Comparison of ENCODE assay signal across 17 cellular contexts in the genomic region with DNA sequence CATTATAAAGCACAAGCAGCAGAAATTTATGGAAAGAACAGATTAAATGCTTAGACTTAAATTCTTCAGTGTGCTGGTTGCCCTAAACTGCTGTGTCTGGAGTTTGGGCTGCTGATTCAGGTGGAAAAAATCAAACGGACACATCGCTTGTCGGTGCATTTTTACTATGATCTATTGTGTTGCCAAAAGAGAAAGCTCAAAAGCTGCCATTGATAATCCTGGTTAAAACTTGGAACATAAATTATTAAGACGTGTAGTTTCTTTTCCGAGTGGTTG.
A peak's percentile ranks its signal among the peaks of the same experiment; 100 is the strongest.
DNase-seq lines count a peak whose midpoint lies in the region; ATAC-seq, FAIRE-seq and TF ChIP-seq lines count a peak whose summit lies in the region.
"Had no signal": no experiment of that assay in that cellular context is flagged by ENCODE, and none has a peak within 500 bp of the region (broad histone marks: within the 10 kb centered on the region; RNA-seq: fewer than 3 reads in every experiment).

No MANE protein-coding gene starts in this region.

- H3K4me3 ChIP-seq in GM12878, result no peak overlapping the region
- H3K4me3 ChIP-seq in iPS-15b (ENCODE audit: low read depth, low read length), result peak overlapping the region; percentile 36
- no peak overlapping the region for H3K4me3 ChIP-seq in skeletal muscle satellite cell (ENCODE audit: low read length)

- no peak for TF ChIP-seq EP300 in GM12878 (IDR thresholded peaks at IDR 0.05; ENCODE audit: borderline replicate concordance in 1 of 2, control insufficient read depth in 1 of 2, low read depth in 2 of 2, low read length in 2 of 2)

- H3K4me1 ChIP-seq in ES-I3 (ENCODE audit: insufficient read depth, low read length) (peaks cover 3% of the 10 kb centered on the region; the same call in 1 of the 2 replicates), GM12878 (ENCODE audit: control insufficient read depth, insufficient read depth, low read length) (no peaks in the 10 kb centered on the region), iPS-15b (ENCODE audit: control insufficient read depth, insufficient read depth, low read length) (no peaks in the 10 kb centered on the region), skeletal muscle satellite cell (ENCODE audit: control insufficient read depth, insufficient read depth, low read length) (no peaks in the 10 kb centered on the region)
- H3K4me1 ChIP-seq: BE2C, left lung had no signal

- TSS peak; percentile 45 for BruUV-seq in GM12878 (replicated peaks; lab: Mats Ljungman, UMichigan)

- H3K4me3 Mint-ChIP-seq in activated CD4-positive, alpha-beta T cell treated with anti-CD3 and anti-CD28 coated beads, Interleukin-2, amount 10 ng/mL, durations not matched to agents 24 days and 14 days, result no peak overlapping the region
- H3K4me3 Mint-ChIP-seq: activated B cell treated with CpG ODN at 0.5 μM for 24 hours, naive B cell had no signal

- H3K27ac Mint-ChIP-seq in activated CD4-positive, alpha-beta T cell treated with anti-CD3 and anti-CD28 coated beads, Interleukin-2, amount 10 ng/mL, durations not matched to agents 24 days and 14 days, result no peak overlapping the region
- H3K27ac Mint-ChIP-seq: activated B cell treated with CpG ODN at 0.5 μM for 24 hours, naive B cell, progenitor cell of endocrine pancreas had no signal

- peak overlapping the region; percentile 33; the same call in 1 of the 2 replicates for H3K9ac ChIP-seq in ES-I3 (ENCODE audit: low read depth, low read length)
- H3K9ac ChIP-seq in GM12878 (ENCODE audit: control insufficient read depth, insufficient read depth, low read length), result no peak overlapping the region
- no peak overlapping the region for H3K9ac ChIP-seq in iPS-15b (ENCODE audit: low read depth, low read length)
- no peak overlapping the region for H3K9ac ChIP-seq in skeletal muscle satellite cell (ENCODE audit: low read depth, low read length)

- H3K27ac ChIP-seq in GM12878 (ENCODE audit: control insufficient read depth, insufficient read depth), result no peak overlapping the region
- H3K27ac ChIP-seq: left lung had no signal

- no peak for TF ChIP-seq CTCF in GM12878 (IDR thresholded peaks at IDR 0.05 in 2 of 3, conservative IDR thresholded peaks at IDR 0.05 in 1 of 3; ENCODE audit: control insufficient read depth in 2 of 3, extremely low read depth in 1 of 3, insufficient read depth in 1 of 3, low read depth in 3 of 3, low read length in 3 of 3)

- CTCF ChIA-PET in GM12878 (lab: Yijun Ruan, JAX), result interaction anchor here (0.6 kb wide), 1 partner anchor 554 kb away, joined by 4 read pairs; no protein-coding TSS in a partner anchor

- H3K4me2 ChIP-seq in GM12878 (ENCODE audit: control insufficient read depth, insufficient read depth), result no peak overlapping the region
- H3K4me2 ChIP-seq in skeletal muscle satellite cell (ENCODE audit: low read length), result peak overlapping the region; percentile 28

- ATAC-seq in GM12878, result no peak
- no peak for ATAC-seq in HG02840 (IDR thresholded peaks at IDR 0.05; ENCODE audit: low FRiP score, unreplicated experiment)
- ATAC-seq in GM19463 (IDR thresholded peaks at IDR 0.05; ENCODE audit: unreplicated experiment), result no peak

- RAD21 ChIA-PET in GM12878 (lab: Charles Lee; ENCODE audit: unreplicated experiment), result no interaction called here

- no peaks in the 10 kb centered on the region for H3K9me3 Mint-ChIP-seq in activated CD4-positive, alpha-beta T cell treated with anti-CD3 and anti-CD28 coated beads, Interleukin-2, amount 10 ng/mL, durations not matched to agents 24 days and 14 days
- H3K9me3 Mint-ChIP-seq: activated B cell treated with CpG ODN at 0.5 μM for 24 hours, naive B cell had no signal

- H3K27me3 ChIP-seq in GM12878 (replicated peaks in 1 of 2; ENCODE audit: control insufficient read depth in 2 of 2, insufficient read depth in 2 of 2, low read length in 1 of 2), result no peaks in the 10 kb centered on the region
- H3K27me3 ChIP-seq in iPS-15b (ENCODE audit: control insufficient read depth, insufficient read depth, low read length), result peaks cover 2% of the 10 kb centered on the region
- H3K27me3 ChIP-seq in skeletal muscle satellite cell (ENCODE audit: control insufficient read depth, insufficient read depth, low read length), result peaks cover 6% of the 10 kb centered on the region
- H3K27me3 ChIP-seq: BE2C had no signal

- no peak for FAIRE-seq in GM12878 (lab: Jason Lieb, UNC)

- TF ChIP-seq POLR2A in GM12878 (IDR thresholded peaks at IDR 0.05; ENCODE audit: low read depth, low read length), result no peak

- no peaks in the 10 kb centered on the region for H3K36me3 Mint-ChIP-seq in activated CD4-positive, alpha-beta T cell treated with anti-CD3 and anti-CD28 coated beads, Interleukin-2, amount 10 ng/mL, durations not matched to agents 24 days and 14 days (ENCODE audit: low read depth)
- H3K36me3 Mint-ChIP-seq: naive B cell had no signal

- TF ChIP-seq RAD21 in GM12878 (IDR thresholded peaks at IDR 0.05; ENCODE audit: insufficient read depth, low read depth, low read length), result no peak

- POLR2A ChIA-PET in GM12878 (lab: Charles Lee), result no interaction called here

- no peaks in the 10 kb centered on the region for H3K79me2 ChIP-seq in GM12878 (ENCODE audit: control insufficient read depth, insufficient read depth, low read length)

- H3K27me3 Mint-ChIP-seq in activated CD4-positive, alpha-beta T cell treated with anti-CD3 and anti-CD28 coated beads, Interleukin-2, amount 10 ng/mL, durations not matched to agents 24 days and 14 days, result peaks cover 11% of the 10 kb centered on the region

- WGBS in GM12878 (ENCODE audit: insufficient coverage, insufficient replicate concordance, low lambda C conversion rate, missing lambda C conversion rate), result 88% methylated on average over 5 of the region's 5 CpGs

- DNase-seq in GM12878 (ENCODE audit: low read depth, low spot score) (no peak), Kasumi-1 (lab: John Stamatoyannopoulos, UW) (no peak)
- DNase-seq in activated CD4-positive, alpha-beta T cell treated with anti-CD3 and anti-CD28 coated beads, Interleukin-2, amount 10 ng/mL, durations not matched to agents 24 days and 14 days, result no peak
- DNase-seq: activated B cell treated with CpG ODN at 0.5 μM for 24 hours, BE2C, cortex of kidney, naive B cell, NCI-H1436 treated with DMSO at 0.1 percent for 48 hours, NCI-H226, T-helper 1 cell had no signal

- no peak overlapping the region for H2AFZ ChIP-seq in GM12878 (ENCODE audit: control insufficient read depth, low read depth, low read length)

- no peaks in the 10 kb centered on the region for H4K20me1 ChIP-seq in GM12878 (ENCODE audit: control insufficient read depth, insufficient read depth)

- in situ Hi-C loops in GM12878 (cut with MboI), result no loop called here

- SMC1A ChIA-PET in GM12878 (lab: Charles Lee; ENCODE audit: uncharacterized antibody, unreplicated experiment), result no interaction called here

- H3K36me3 ChIP-seq in ES-I3 (ENCODE audit: insufficient read depth, low read length), result no peaks in the 10 kb centered on the region
- no peaks in the 10 kb centered on the region for H3K36me3 ChIP-seq in GM12878 (ENCODE audit: control insufficient read depth in 2 of 2, insufficient read depth in 2 of 2, low read length in 1 of 2)
- no peaks in the 10 kb centered on the region for H3K36me3 ChIP-seq in iPS-15b (ENCODE audit: control insufficient read depth, insufficient read depth, low read length)
- H3K36me3 ChIP-seq in skeletal muscle satellite cell (ENCODE audit: insufficient read depth, low read length), result no peaks in the 10 kb centered on the region
- H3K36me3 ChIP-seq: BE2C, left lung had no signal

- intact Hi-C loops in GM12878 (cut with micrococcal nuclease; ENCODE audit: unreplicated experiment), result no loop called here
- intact Hi-C loops in activated CD4-positive, alpha-beta T cell treated with anti-CD3 and anti-CD28 coated beads, Interleukin-2, amount 10 ng/mL, durations not matched to agents 24 days and 14 days (cut with micrococcal nuclease), result no loop called here

- no peaks in the 10 kb centered on the region for H3K9me3 ChIP-seq in ES-I3 (ENCODE audit: control insufficient read depth, insufficient read depth, low read length)
- no peaks in the 10 kb centered on the region for H3K9me3 ChIP-seq in GM12878 (replicated peaks; ENCODE audit: control insufficient read depth, insufficient read depth, low read length)
- H3K9me3 ChIP-seq in iPS-15b (ENCODE audit: control insufficient read depth, insufficient read depth, low read length), result no peaks in the 10 kb centered on the region
- no peaks in the 10 kb centered on the region for H3K9me3 ChIP-seq in skeletal muscle satellite cell (replicated peaks; ENCODE audit: low read length)
- H3K9me3 ChIP-seq: BE2C, left lung had no signal

- peaks cover 4% of the 10 kb centered on the region for H3K4me1 Mint-ChIP-seq in activated CD4-positive, alpha-beta T cell treated with anti-CD3 and anti-CD28 coated beads, Interleukin-2, amount 10 ng/mL, durations not matched to agents 24 days and 14 days

TF ChIP-seq in GM12878, 131 proteins besides CTCF, POLR2A, EP300 and RAD21 (continues in another document):
- no peak for TF ChIP-seq ZNF384 (IDR thresholded peaks at IDR 0.05; ENCODE audit: borderline replicate concordance, low read depth, low read length)
- TF ChIP-seq, protein P1, sequence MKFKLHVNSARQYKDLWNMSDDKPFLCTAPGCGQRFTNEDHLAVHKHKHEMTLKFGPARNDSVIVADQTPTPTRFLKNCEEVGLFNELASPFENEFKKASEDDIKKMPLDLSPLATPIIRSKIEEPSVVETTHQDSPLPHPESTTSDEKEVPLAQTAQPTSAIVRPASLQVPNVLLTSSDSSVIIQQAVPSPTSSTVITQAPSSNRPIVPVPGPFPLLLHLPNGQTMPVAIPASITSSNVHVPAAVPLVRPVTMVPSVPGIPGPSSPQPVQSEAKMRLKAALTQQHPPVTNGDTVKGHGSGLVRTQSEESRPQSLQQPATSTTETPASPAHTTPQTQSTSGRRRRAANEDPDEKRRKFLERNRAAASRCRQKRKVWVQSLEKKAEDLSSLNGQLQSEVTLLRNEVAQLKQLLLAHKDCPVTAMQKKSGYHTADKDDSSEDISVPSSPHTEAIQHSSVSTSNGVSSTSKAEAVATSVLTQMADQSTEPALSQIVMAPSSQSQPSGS (IDR thresholded peaks at IDR 0.05; ENCODE audit: low read length), result no peak
- no peak for TF ChIP-seq TCF7 (IDR thresholded peaks at IDR 0.05; ENCODE audit: borderline replicate concordance)
- no peak for TF ChIP-seq STAT3 (IDR thresholded peaks at IDR 0.05; ENCODE audit: low read depth, low read length)
- TF ChIP-seq MYB (IDR thresholded peaks at IDR 0.05; ENCODE audit: borderline replicate concordance, low read depth, low read length), result no peak
- TF ChIP-seq, protein P2, sequence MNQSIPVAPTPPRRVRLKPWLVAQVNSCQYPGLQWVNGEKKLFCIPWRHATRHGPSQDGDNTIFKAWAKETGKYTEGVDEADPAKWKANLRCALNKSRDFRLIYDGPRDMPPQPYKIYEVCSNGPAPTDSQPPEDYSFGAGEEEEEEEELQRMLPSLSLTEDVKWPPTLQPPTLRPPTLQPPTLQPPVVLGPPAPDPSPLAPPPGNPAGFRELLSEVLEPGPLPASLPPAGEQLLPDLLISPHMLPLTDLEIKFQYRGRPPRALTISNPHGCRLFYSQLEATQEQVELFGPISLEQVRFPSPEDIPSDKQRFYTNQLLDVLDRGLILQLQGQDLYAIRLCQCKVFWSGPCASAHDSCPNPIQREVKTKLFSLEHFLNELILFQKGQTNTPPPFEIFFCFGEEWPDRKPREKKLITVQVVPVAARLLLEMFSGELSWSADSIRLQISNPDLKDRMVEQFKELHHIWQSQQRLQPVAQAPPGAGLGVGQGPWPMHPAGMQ (IDR thresholded peaks at IDR 0.05; ENCODE audit: borderline replicate concordance), result no peak
